1 cellular context compared by ENCODE assay signal in the genomic region with DNA sequence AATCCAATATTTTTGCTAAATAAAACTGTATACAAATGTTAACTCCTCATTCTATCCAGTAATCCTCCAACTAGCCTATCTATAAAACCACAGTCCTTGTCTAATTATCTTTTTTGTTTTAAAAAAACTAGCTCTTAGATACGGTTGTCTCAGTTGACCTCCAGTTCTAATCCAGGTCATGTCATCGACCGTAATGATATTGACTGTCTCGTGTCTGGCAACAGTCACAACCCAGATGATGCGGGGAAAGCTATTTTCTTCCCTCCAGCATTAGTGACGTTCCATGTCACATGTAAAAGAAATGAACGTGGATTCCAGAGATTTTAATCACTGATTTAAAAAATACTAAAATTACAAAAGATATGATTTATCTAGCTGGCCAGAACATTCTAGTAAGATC.
TF ChIP-seq lines count a peak whose summit lies in the region.

No MANE protein-coding gene starts in this region.

TF ChIP-seq in liver, 16 proteins besides CTCF, POLR2A, EP300 and RAD21 (continued from another document):
- TF ChIP-seq, protein P1, sequence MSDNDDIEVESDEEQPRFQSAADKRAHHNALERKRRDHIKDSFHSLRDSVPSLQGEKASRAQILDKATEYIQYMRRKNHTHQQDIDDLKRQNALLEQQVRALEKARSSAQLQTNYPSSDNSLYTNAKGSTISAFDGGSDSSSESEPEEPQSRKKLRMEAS (IDR thresholded peaks at IDR 0.05) = peak; percentile 42
TF ChIP-seq in liver: peak in this region for 6.
